ENCODE assay signal across 8 cellular contexts in the genomic region with DNA sequence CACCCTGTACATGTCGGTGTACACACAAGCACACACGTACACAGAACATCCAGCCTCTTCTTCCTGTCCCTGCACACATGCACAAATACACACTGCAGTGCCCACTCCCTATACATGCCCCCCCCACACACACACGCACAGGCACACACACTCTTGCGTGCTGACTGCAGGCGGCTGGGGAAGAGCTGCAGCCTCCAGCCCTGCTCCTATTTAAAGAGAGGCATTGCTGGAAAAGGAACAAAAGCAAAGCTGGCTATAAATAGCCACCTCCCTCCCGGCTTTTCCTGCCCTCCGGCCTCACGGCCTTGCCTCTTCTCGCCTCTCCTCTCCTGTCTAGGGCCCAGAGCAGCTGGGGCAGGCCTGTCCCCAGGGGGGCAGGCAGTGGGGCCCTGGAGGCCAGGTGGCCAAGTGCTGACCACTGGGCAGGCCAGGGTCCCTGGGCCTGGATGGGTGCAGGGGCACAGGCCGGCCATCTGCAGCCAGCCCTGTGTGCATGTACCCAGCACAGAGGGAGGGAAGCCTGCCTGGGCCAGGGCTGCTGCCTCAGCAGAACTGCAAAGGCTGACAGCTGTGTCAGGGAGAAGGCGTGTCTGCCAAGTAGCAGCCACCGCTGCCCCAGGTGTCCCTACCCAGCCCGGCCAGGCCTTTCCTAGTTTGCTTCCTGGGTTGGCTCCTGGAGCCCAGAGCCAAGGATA. TPM values are rescaled to one million over a fixed set of nuclear protein-coding genes. Genes with fewer than 3 reads are reported as not detected.
DNase-seq lines count a peak whose midpoint lies in the region; ATAC-seq and TF ChIP-seq lines count a peak whose summit lies in the region.

No MANE protein-coding gene starts in this region.

- peaks cover 3% of the 10 kb centered on the region for H3K27me3 ChIP-seq in CD8-positive, alpha-beta T cell (ENCODE audit: insufficient read depth, low read length)

- TF ChIP-seq CTCF in CD8-positive, alpha-beta T cell (IDR thresholded peaks at IDR 0.05): no peak
- TF ChIP-seq CTCF in coronary artery (IDR thresholded peaks at IDR 0.05): no peak

- no peaks in the 10 kb centered on the region for H3K36me3 Mint-ChIP-seq in CD8-positive, alpha-beta T cell

- H3K9me3 Mint-ChIP-seq in CD8-positive, alpha-beta T cell: no peaks in the 10 kb centered on the region

- no peaks in the 10 kb centered on the region for H3K9me3 ChIP-seq in CD8-positive, alpha-beta T cell (ENCODE audit: low read length)
- H3K9me3 ChIP-seq in mesodermal cell (ENCODE audit: control insufficient read depth, low read length): no peaks in the 10 kb centered on the region

- peaks cover 4% of the 10 kb centered on the region for H3K4me1 Mint-ChIP-seq in CD8-positive, alpha-beta T cell (ENCODE audit: low read depth)

- no peak overlapping the region for H3K27ac Mint-ChIP-seq in CD8-positive, alpha-beta T cell

- no peak for ATAC-seq in CD8-positive, alpha-beta T cell
- no peak for ATAC-seq in HG02885 (IDR thresholded peaks at IDR 0.05; ENCODE audit: poor library complexity, unreplicated experiment)

- no peaks in the 10 kb centered on the region for H3K4me1 ChIP-seq in CD8-positive, alpha-beta T cell (ENCODE audit: insufficient read depth, low read length)
- H3K4me1 ChIP-seq in mesodermal cell (ENCODE audit: control insufficient read depth, insufficient read depth, low read length, poor library complexity, severe bottlenecking): peaks cover 23% of the 10 kb centered on the region
- peaks cover 1% of the 10 kb centered on the region for H3K4me1 ChIP-seq in urinary bladder (ENCODE audit: insufficient read depth)

- H3K36me3 ChIP-seq in CD8-positive, alpha-beta T cell (ENCODE audit: insufficient read depth, low read length): no peaks in the 10 kb centered on the region
- no peaks in the 10 kb centered on the region for H3K36me3 ChIP-seq in mesodermal cell (ENCODE audit: control insufficient read depth, insufficient read depth, low read length)
- H3K36me3 ChIP-seq in urinary bladder (ENCODE audit: insufficient read depth): no peaks in the 10 kb centered on the region

- POLR2A ChIA-PET in CD8-positive, alpha-beta T cell (lab: Charles Lee): no interaction called here

- no peak for DNase-seq in CD8-positive, alpha-beta T cell
- DNase-seq in NCI-H2196 (lab: John Stamatoyannopoulos, UW; ENCODE audit: unreplicated experiment) (peak; percentile 44), coronary artery (ENCODE audit: low spot score) (peak; percentile 82), SKM-1 treated with dmso at 0.1 percent for 144 hours (lab: John Stamatoyannopoulos, UW; ENCODE audit: unreplicated experiment) (no peak)
- DNase-seq in activated CD4-positive, CD25-positive, alpha-beta regulatory T cell treated with anti-CD3 and anti-CD28 coated beads, Interleukin-2, amount 50 U/mL, for 72 hours: no peak

- CTCF ChIA-PET in CD8-positive, alpha-beta T cell (lab: Charles Lee): no interaction called here

- H3K4me3 Mint-ChIP-seq in CD8-positive, alpha-beta T cell: peak overlapping the region; percentile 35

- H3K27me3 Mint-ChIP-seq in CD8-positive, alpha-beta T cell (ENCODE audit: low read depth): peaks cover 24% of the 10 kb centered on the region

- 36 to 46% methylated on average over 4 to 9 of the region's 13 CpGs for WGBS in mesodermal cell (ENCODE audit: insufficient coverage in 2 of 2), 2 experiments
- 16% methylated on average over 13 of the region's 13 CpGs for WGBS in urinary bladder

- H3K27ac ChIP-seq in CD8-positive, alpha-beta T cell (ENCODE audit: low read depth, low read length): no peak overlapping the region
- peak overlapping the region; percentile 69 to 87 for H3K27ac ChIP-seq in coronary artery
- H3K27ac ChIP-seq in mesodermal cell (ENCODE audit: low read depth, low read length, severe bottlenecking): peak overlapping the region; percentile 79
- peak overlapping the region; percentile 51 for H3K27ac ChIP-seq in urinary bladder (ENCODE audit: low read depth)

- H3K4me3 ChIP-seq in CD8-positive, alpha-beta T cell (ENCODE audit: low read depth, low read length): no peak overlapping the region
- H3K4me3 ChIP-seq in coronary artery: peak overlapping the region; percentile 35
- H3K4me3 ChIP-seq in mesodermal cell (ENCODE audit: extremely low read depth, insufficient read depth, low read length, poor library complexity, severe bottlenecking): no peak overlapping the region
- H3K4me3 ChIP-seq in urinary bladder (ENCODE audit: low read depth, low read length): no peak overlapping the region

- intact Hi-C loops in CD8-positive, alpha-beta T cell (cut with DNase I, micrococcal nuclease): no loop called here

RNA-seq across cellular contexts. Expression of a gene that starts 25.4 kb away (rescaled TPM):
- not detected for total RNA-seq in CD8-positive, alpha-beta T cell
- polyA plus RNA-seq in mesodermal cell (2013, experiment 1 of 2): 0.52 TPM
- 0.56 TPM for polyA plus RNA-seq in mesodermal cell (2013, experiment 2 of 2)
- total RNA-seq in urinary bladder: 1.3 TPM
- polyA plus RNA-seq in urinary bladder: 4.5 TPM

RNA-seq across cellular contexts. Expression of a gene that starts 30.2 kb away (rescaled TPM):
- 100 to 1,000 TPM; 128 to 149 TPM for total RNA-seq in CD8-positive, alpha-beta T cell
- polyA plus RNA-seq in mesodermal cell (2013, experiment 1 of 2): 23.9 TPM
- polyA plus RNA-seq in mesodermal cell (2013, experiment 2 of 2): 26.9 TPM
- 17.4 TPM for total RNA-seq in urinary bladder
- 36.5 TPM for polyA plus RNA-seq in urinary bladder

RNA-seq across cellular contexts. Expression of a gene that starts 42.1 kb away (rescaled TPM):
- 10 to 100 TPM; 38.7 to 48.2 TPM for total RNA-seq in CD8-positive, alpha-beta T cell
- polyA plus RNA-seq in mesodermal cell (2013, experiment 1 of 2): 25.9 TPM
- 25.3 TPM for polyA plus RNA-seq in mesodermal cell (2013, experiment 2 of 2)
- total RNA-seq in urinary bladder: 9.5 TPM
- polyA plus RNA-seq in urinary bladder: 40.1 TPM

RNA-seq across cellular contexts. Expression of a gene that starts 55.2 kb away (rescaled TPM):
- total RNA-seq in CD8-positive, alpha-beta T cell: 10 to 100 TPM; 12.1 to 13.0 TPM
- polyA plus RNA-seq in mesodermal cell (2013, experiment 1 of 2): 1.3 TPM
- polyA plus RNA-seq in mesodermal cell (2013, experiment 2 of 2): 2.1 TPM
- 31.4 TPM for total RNA-seq in urinary bladder
- polyA plus RNA-seq in urinary bladder: 19.2 TPM

Comparison
In these comparisons a context has a peak if more than half of its experiments do, and no peak if none do; other contexts are left out.
1. DNase-seq: peak in NCI-H2196 (single experiment) and coronary artery (single experiment); none in CD8-positive, alpha-beta T cell (0 of 7), activated CD4-positive, CD25-positive, alpha-beta regulatory T cell treated with anti-CD3 and anti-CD28 coated beads, Interleukin-2, amount 50 U/mL, for 72 hours (single experiment) and SKM-1 treated with dmso at 0.1 percent for 144 hours (single experiment).